1 cellular context compared by ENCODE assay signal in genomic region chr7:138460649-138461607, GRCh38.
TF ChIP-seq lines count a peak whose summit lies in the region.

No MANE protein-coding gene starts in this region.

TF ChIP-seq in K562, 482 proteins besides CTCF, POLR2A, EP300 and RAD21 (continued from another document and continues in another):
- TF ChIP-seq BCLAF1 (IDR thresholded peaks at IDR 0.05; ENCODE audit: borderline replicate concordance in 1 of 2, control insufficient read depth in 1 of 2, low read depth in 2 of 2, low read length in 1 of 2) (no peak), BMI1 (IDR thresholded peaks at IDR 0.05; ENCODE audit: low read length) (no peak), DEAF1 (CRISPR knock-in tag; IDR thresholded peaks at IDR 0.05) (peak; percentile 20; the same call in 1 of the 2 replicates), RBM17 (IDR thresholded peaks at IDR 0.05; ENCODE audit: borderline replicate concordance, low read depth, low read length) (no peak), POLR2H (tag; IDR thresholded peaks at IDR 0.05; ENCODE audit: low read depth) (no peak), MEF2D (tag; conservative IDR thresholded peaks at IDR 0.05; ENCODE audit: low read depth) (no peak), ZNF639 (CRISPR knock-in tag; conservative IDR thresholded peaks at IDR 0.05 in 1 of 2, IDR thresholded peaks at IDR 0.05 in 1 of 2) (peak in 1 of 2 experiments; percentile 14; a peak in 1 of 4 replicates), PHF20 (IDR thresholded peaks at IDR 0.05; ENCODE audit: partially characterized antibody) (no peak), TEAD1 (CRISPR knock-in tag; IDR thresholded peaks at IDR 0.05) (peak in 1 of 2 experiments; percentile 78; a peak in 2 of 4 replicates), ZEB2 (IDR thresholded peaks at IDR 0.05) (no peak), SRF (CRISPR knock-in tag; IDR thresholded peaks at IDR 0.05) (no peak), RFX5 (IDR thresholded peaks at IDR 0.05; ENCODE audit: low read depth, low read length) (no peak), ELK1 (CRISPR knock-in tag; IDR thresholded peaks at IDR 0.05) (peak; percentile 66; the same call in 1 of the 2 replicates), HLTF (IDR thresholded peaks at IDR 0.05) (peak; percentile 28; the same call in 1 of the 2 replicates), FOS (IDR thresholded peaks at IDR 0.05; ENCODE audit: extremely low read depth, insufficient read length) (no peak), MECOM (CRISPR knock-in tag; IDR thresholded peaks at IDR 0.05) (peak; percentile 75), EZH2 (IDR thresholded peaks at IDR 0.05; ENCODE audit: borderline replicate concordance, low read depth, low read length) (no peak), SFPQ (IDR thresholded peaks at IDR 0.05; ENCODE audit: low read depth, low read length) (no peak), HMGN3 (IDR thresholded peaks at IDR 0.05; ENCODE audit: borderline replicate concordance, extremely low read depth, insufficient read length, low read depth, low read length) (peak; percentile 72), SAFB (IDR thresholded peaks at IDR 0.05; ENCODE audit: borderline replicate concordance, low read depth, low read length) (0 out of 2 replicates have a peak, but pooled peaks have one; percentile 64), ZBED1 (IDR thresholded peaks at IDR 0.05) (peak; percentile 96), ATF3 (IDR thresholded peaks at IDR 0.05) (no peak), ATF3 (CRISPR knock-in tag; conservative IDR thresholded peaks at IDR 0.05) (0 out of 2 replicates have a peak, but pooled peaks have one; percentile 25), NCOA2 (IDR thresholded peaks at IDR 0.05; ENCODE audit: partially characterized antibody in 2 of 2) (no peak), ZNF518B (CRISPR knock-in tag; IDR thresholded peaks at IDR 0.05) (no peak), PHF8 (IDR thresholded peaks at IDR 0.05; ENCODE audit: borderline replicate concordance, low read length) (peak; percentile 67; the same call in 1 of the 2 replicates), POLR2B (IDR thresholded peaks at IDR 0.05; ENCODE audit: low read depth, partially characterized antibody) (peak; percentile 39), HCFC1 (IDR thresholded peaks at IDR 0.05; ENCODE audit: low read depth, low read length) (peak; percentile 51; the same call in 1 of the 2 replicates), ZNF778 (CRISPR knock-in tag; IDR thresholded peaks at IDR 0.05) (no peak), CGGBP1 (CRISPR knock-in tag; IDR thresholded peaks at IDR 0.05) (no peak; the same call in 1 of the 2 replicates), CSDE1 (IDR thresholded peaks at IDR 0.05) (no peak), ZNF668 (CRISPR knock-in tag; IDR thresholded peaks at IDR 0.05) (no peak), STAT6 (CRISPR knock-in tag; IDR thresholded peaks at IDR 0.05) (no peak; the same call in 1 of the 2 replicates), RBM25 (IDR thresholded peaks at IDR 0.05; ENCODE audit: low read depth, low read length, severe bottlenecking) (peak; percentile 30), DMBX1 (CRISPR knock-in tag; IDR thresholded peaks at IDR 0.05; ENCODE audit: borderline replicate concordance) (no peak; the same call in 1 of the 2 replicates), SP2 (IDR thresholded peaks at IDR 0.05; ENCODE audit: extremely low read depth, low read depth, low read length, poor library complexity, severe bottlenecking) (no peak)
